ENCODE assay signal across 8 cellular contexts in the genomic region with DNA sequence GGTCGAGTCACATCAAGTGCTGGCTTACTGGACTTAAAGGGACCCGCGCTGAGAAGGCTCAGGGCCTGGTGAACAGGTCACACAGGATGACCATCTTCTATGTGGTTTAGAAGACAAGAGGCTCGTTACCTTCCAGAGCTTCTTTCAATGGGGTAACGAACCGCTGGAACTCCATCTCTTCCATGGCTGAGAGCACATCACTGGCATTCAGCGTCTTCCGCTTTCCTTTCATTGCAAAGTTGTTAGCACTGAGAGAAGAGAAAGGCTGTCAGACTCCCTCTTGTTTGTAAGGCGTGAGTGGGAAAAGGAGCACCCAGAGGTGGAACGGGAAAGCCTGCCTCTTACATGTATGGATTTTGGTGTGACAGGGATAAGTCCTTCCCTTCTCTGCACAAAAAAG. TPM values are rescaled to one million over a fixed set of nuclear protein-coding genes. Genes with fewer than 3 reads are reported as not detected.
DNase-seq lines count a peak whose midpoint lies in the region; ATAC-seq and TF ChIP-seq lines count a peak whose summit lies in the region.

No MANE protein-coding gene starts in this region.

- peaks cover 51 to 58% (median 56%) of the 10 kb centered on the region in 10 experiments for H3K4me1 ChIP-seq in BLaER1 treated with 17β-estradiol and CSF1 and Interleukin-3, amounts not matched to agents 10 nM and 100 nM
- peaks cover 29% of the 10 kb centered on the region for H3K4me1 ChIP-seq in MM.1S (ENCODE audit: low read length)

- no peak for ATAC-seq in GM21367 (IDR thresholded peaks at IDR 0.05; ENCODE audit: unreplicated experiment)

- H2AFZ ChIP-seq in MM.1S (ENCODE audit: low read length), result peak overlapping the region; percentile 89; the same call in 1 of the 2 replicates

- H3K4me3 ChIP-seq in BLaER1 treated with 17β-estradiol and CSF1 and Interleukin-3, amounts not matched to agents 10 nM and 100 nM, result peak overlapping the region; percentile 82 to 100 (median 96)
- H3K4me3 ChIP-seq in MM.1S (ENCODE audit: low read length) (peak overlapping the region; percentile 99), dorsolateral prefrontal cortex (peak overlapping the region; percentile 61 to 100 (median 91))

- peak overlapping the region; percentile 90 to 99 (median 97) for H3K27ac ChIP-seq in BLaER1 treated with 17β-estradiol and CSF1 and Interleukin-3, amounts not matched to agents 10 nM and 100 nM
- H3K27ac ChIP-seq in MM.1S (ENCODE audit: low read length) (peak overlapping the region; percentile 96; the same call in 1 of the 2 replicates), dorsolateral prefrontal cortex (peak overlapping the region in 50 of 59 donors; percentile 20 to 100 (median 99))

- DNase-seq in MM.1S (peak; percentile 17), dorsolateral prefrontal cortex (no peak), GM10266 (ENCODE audit: extremely low spot score) (no peak)
- no peak for DNase-seq in activated effector memory CD4-positive, alpha-beta T cell treated with Interleukin-2 at 50 U/mL for 16 hours
- no peak for DNase-seq in stimulated activated CD4-positive, alpha-beta T cell treated with anti-CD3 and anti-CD28 coated beads, Interleukin-15, amount 100 ng/mL, for 24 hours

- peak overlapping the region; percentile 92 to 99 (median 95) for H3K4me3 Mint-ChIP-seq in nephron

- peak overlapping the region; percentile 90 to 99 (median 98) for H3K9ac ChIP-seq in BLaER1 treated with 17β-estradiol and CSF1 and Interleukin-3, amounts not matched to agents 10 nM and 100 nM
- peak overlapping the region; percentile 98 for H3K9ac ChIP-seq in MM.1S (ENCODE audit: low read length)

- intact Hi-C loops in dorsolateral prefrontal cortex (cut with DNase I), result loop anchor here (2.0 to 10.0 kb wide), 3 partner anchors 69 to 355 kb away; partner anchors contain the start of genes WDR31 (in 1 of the 2) and ZFP37 (in 1 of the 2)

- H3K9me3 ChIP-seq in BLaER1 treated with 17β-estradiol and CSF1 and Interleukin-3, amounts not matched to agents 10 nM and 100 nM (replicated peaks in 1 of 11), result no peaks in the 10 kb centered on the region
- no peaks in the 10 kb centered on the region for H3K9me3 ChIP-seq in MM.1S (replicated peaks; ENCODE audit: insufficient read depth, low read length)

- TF ChIP-seq CTCF in MM.1S (IDR thresholded peaks at IDR 0.05; ENCODE audit: low read length), result no peak
- TF ChIP-seq CTCF in dorsolateral prefrontal cortex (IDR thresholded peaks at IDR 0.05 in 54 of 56, conservative IDR thresholded peaks at IDR 0.05 in 2 of 56; ENCODE audit: low read depth in 1 of 56, partially characterized antibody in 56 of 56), result no peak
- TF ChIP-seq CTCF in nephron (IDR thresholded peaks at IDR 0.05; ENCODE audit: unreplicated experiment in 3 of 3), result no peak
- TF ChIP-seq CTCF in GM10266 (IDR thresholded peaks at IDR 0.05; ENCODE audit: control insufficient read depth, insufficient read depth, low read depth, missing control alignments), result no peak

- H3K4me2 ChIP-seq in BLaER1 treated with 17β-estradiol and CSF1 and Interleukin-3, amounts not matched to agents 10 nM and 100 nM, result peak overlapping the region; percentile 81 to 97 (median 87)
- peak overlapping the region; percentile 100 for H3K4me2 ChIP-seq in MM.1S (ENCODE audit: low read depth, low read length)

- H3K9me2 ChIP-seq in MM.1S (replicated peaks; ENCODE audit: insufficient read depth, low read length), result no peaks in the 10 kb centered on the region

- H3K27me3 Mint-ChIP-seq in nephron (ENCODE audit: low read depth), result no peaks in the 10 kb centered on the region

- peak overlapping the region; percentile 99 to 100 (median 100) for H3K27ac Mint-ChIP-seq in nephron

- peaks cover 0 to 37% (median 0%) of the 10 kb centered on the region in 11 experiments; a peak in 9 of 22 replicates for H4K20me1 ChIP-seq in BLaER1 treated with 17β-estradiol and CSF1 and Interleukin-3, amounts not matched to agents 10 nM and 100 nM
- no peaks in the 10 kb centered on the region for H4K20me1 ChIP-seq in MM.1S (ENCODE audit: insufficient read depth, low read length)

- H3K4me1 Mint-ChIP-seq in nephron, result peaks cover 21% of the 10 kb centered on the region

- peaks cover 21 to 40% (median 26%) of the 10 kb centered on the region in 11 experiments for H3K36me3 ChIP-seq in BLaER1 treated with 17β-estradiol and CSF1 and Interleukin-3, amounts not matched to agents 10 nM and 100 nM
- H3K36me3 ChIP-seq in MM.1S (replicated peaks; ENCODE audit: insufficient read depth, low read length), result peaks cover 3% of the 10 kb centered on the region; the same call in 1 of the 2 replicates

- H3K9me3 Mint-ChIP-seq in nephron, result no peaks in the 10 kb centered on the region

- H3K79me2 ChIP-seq in MM.1S (ENCODE audit: low read length), result peaks cover 28% of the 10 kb centered on the region

- no peaks in the 10 kb centered on the region for H3K27me3 ChIP-seq in BLaER1 treated with 17β-estradiol and CSF1 and Interleukin-3, amounts not matched to agents 10 nM and 100 nM
- no peaks in the 10 kb centered on the region for H3K27me3 ChIP-seq in MM.1S (replicated peaks; ENCODE audit: insufficient read depth, low read length)
- H3K27me3 ChIP-seq in dorsolateral prefrontal cortex, result no peaks in the 10 kb centered on the region

- H3K36me3 Mint-ChIP-seq in nephron (ENCODE audit: low read depth), result peaks cover 27% of the 10 kb centered on the region

- peaks cover 39% of the 10 kb centered on the region for H3F3A ChIP-seq in MM.1S (ENCODE audit: insufficient read depth, low read length)

RNA-seq across cellular contexts. Expression of gene POLE3, which starts 1.0 kb away (rescaled TPM):
- 10 to 100 TPM; 18.6 to 38.2 (median 27.0) TPM for total RNA-seq in dorsolateral prefrontal cortex

RNA-seq across cellular contexts. Expression of gene C9orf43, which starts 1.1 kb away (rescaled TPM):
- 1 to 10 TPM in 80 of 120 experiments, under 1 TPM in 40; 0.41 to 2.5 (median 1.2) TPM for total RNA-seq in dorsolateral prefrontal cortex

RNA-seq across cellular contexts. Expression of gene ALAD, which starts 8.4 kb away (rescaled TPM):
- total RNA-seq in dorsolateral prefrontal cortex, result 100 to 1,000 TPM in 26 of 120 experiments, 10 to 100 TPM in 94; 67.7 to 134 (median 89.4) TPM

RNA-seq across cellular contexts. Expression of gene HDHD3, which starts 32.7 kb away (rescaled TPM):
- total RNA-seq in dorsolateral prefrontal cortex, result 10 to 100 TPM; 11.6 to 25.4 (median 17.0) TPM

RNA-seq across cellular contexts. Expression of gene RGS3, which starts 54.0 kb away (rescaled TPM):
- 10 to 100 TPM; 20.4 to 80.4 (median 36.4) TPM for total RNA-seq in dorsolateral prefrontal cortex
